ENCODE assay signal across 18 cellular contexts in the genomic region with DNA sequence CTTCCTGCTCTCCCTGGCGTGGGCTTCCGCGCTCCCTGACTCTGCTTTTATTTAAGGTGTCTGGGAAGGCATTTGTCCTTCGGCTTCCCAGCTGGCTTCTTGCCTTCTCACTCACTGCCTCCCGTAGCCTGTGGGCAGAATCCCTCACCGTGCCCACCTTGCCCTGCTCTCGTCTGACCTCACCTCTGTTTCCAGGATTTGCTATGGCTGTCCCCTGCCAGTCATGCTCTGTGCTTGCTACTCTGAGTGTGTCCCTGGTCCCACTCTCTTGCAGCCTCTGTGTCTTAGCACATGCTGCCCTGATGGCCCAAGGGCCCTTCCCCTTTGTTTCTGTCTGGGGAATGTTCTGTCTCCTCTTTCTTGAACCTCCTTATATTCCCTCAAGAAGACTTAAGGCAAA. TPM values are rescaled to one million over a fixed set of nuclear protein-coding genes. Genes with fewer than 3 reads are reported as not detected.
DNase-seq lines count a peak whose midpoint lies in the region; ATAC-seq and TF ChIP-seq lines count a peak whose summit lies in the region.
"Had no signal": no experiment of that assay in that cellular context is flagged by ENCODE, and none has a peak within 500 bp of the region (broad histone marks: within the 10 kb centered on the region; RNA-seq: fewer than 3 reads in every experiment).

No MANE protein-coding gene starts in this region.

- intact Hi-C loops in activated CD4-positive, alpha-beta T cell treated with anti-CD3 and anti-CD28 coated beads, Interleukin-2, amount 10 ng/mL, durations not matched to agents 24 days and 14 days (cut with micrococcal nuclease) = no loop called here
- intact Hi-C loops in upper lobe of right lung (cut with DNase I) = no loop called here

- peak overlapping the region; percentile 48 for H3K27ac Mint-ChIP-seq in activated CD4-positive, alpha-beta T cell treated with anti-CD3 and anti-CD28 coated beads, Interleukin-2, amount 10 ng/mL, durations not matched to agents 24 days and 14 days
- H3K27ac Mint-ChIP-seq in activated CD4-positive, alpha-beta T cell treated with anti-CD3 and anti-CD28 coated beads, Interleukin-2, amount 10 ng/mL, durations not matched to agents 7 days and 5 days = no peak overlapping the region
- H3K27ac Mint-ChIP-seq in neural progenitor cell = peak overlapping the region; percentile 1
- H3K27ac Mint-ChIP-seq: T-helper 2 cell treated with Interferon-gamma antibody and Interleukin-4, amounts not matched to agents 5 μg/mL and 100 μg/mL, for 36 hours had no signal

- peak overlapping the region; percentile 30 for H3K27ac ChIP-seq in fibroblast of lung (ENCODE audit: insufficient read depth, low read length)
- H3K27ac ChIP-seq in neural progenitor cell = no peak overlapping the region
- peak overlapping the region; percentile 66 for H3K27ac ChIP-seq in upper lobe of right lung
- H3K27ac ChIP-seq: KMS-11 had no signal

- no peak overlapping the region for H3K4me3 ChIP-seq in fibroblast of lung (replicated peaks in 1 of 4; ENCODE audit: control extremely low read depth in 1 of 4, insufficient read depth in 1 of 4, low read depth in 3 of 4, low read length in 4 of 4)
- H3K4me3 ChIP-seq in neural progenitor cell = no peak overlapping the region
- H3K4me3 ChIP-seq in upper lobe of right lung = no peak overlapping the region

- POLR2A ChIA-PET in activated CD4-positive, alpha-beta T cell treated with anti-CD3 and anti-CD28 coated beads, Interleukin-2, amount 10 ng/mL, durations not matched to agents 7 days and 5 days (lab: Charles Lee) = no interaction called here

- no peaks in the 10 kb centered on the region for H3K27me3 Mint-ChIP-seq in activated CD4-positive, alpha-beta T cell treated with anti-CD3 and anti-CD28 coated beads, Interleukin-2, amount 10 ng/mL, durations not matched to agents 24 days and 14 days
- no peaks in the 10 kb centered on the region for H3K27me3 Mint-ChIP-seq in activated CD4-positive, alpha-beta T cell treated with anti-CD3 and anti-CD28 coated beads, Interleukin-2, amount 10 ng/mL, durations not matched to agents 7 days and 5 days
- no peaks in the 10 kb centered on the region for H3K27me3 Mint-ChIP-seq in neural progenitor cell (ENCODE audit: insufficient read depth, low read depth)

- no peaks in the 10 kb centered on the region for H3K27me3 ChIP-seq in fibroblast of lung (ENCODE audit: control insufficient read depth, insufficient read depth, low read length)
- no peaks in the 10 kb centered on the region for H3K27me3 ChIP-seq in neural progenitor cell
- no peaks in the 10 kb centered on the region for H3K27me3 ChIP-seq in upper lobe of right lung

- peaks cover 1% of the 10 kb centered on the region for H3F3A ChIP-seq in neural progenitor cell (ENCODE audit: low read depth)

- peaks cover 62% of the 10 kb centered on the region for H3K79me2 ChIP-seq in fibroblast of lung (ENCODE audit: control insufficient read depth, insufficient read depth, low read length)
- peaks cover 36% of the 10 kb centered on the region for H3K79me2 ChIP-seq in neural progenitor cell (ENCODE audit: low read depth)

- no peak for TF ChIP-seq CTCF in fibroblast of lung (conservative IDR thresholded peaks at IDR 0.05 in 1 of 2, IDR thresholded peaks at IDR 0.05 in 1 of 2; ENCODE audit: low read depth in 1 of 2, low read length in 2 of 2)
- no peak for TF ChIP-seq CTCF in neural progenitor cell (IDR thresholded peaks at IDR 0.05)
- no peak for TF ChIP-seq CTCF in upper lobe of right lung (IDR thresholded peaks at IDR 0.05)

- peak; percentile 26 for ATAC-seq in upper lobe of right lung
- ATAC-seq: esophagus mucosa; stimulated activated naive CD8-positive, alpha-beta T cell treated with anti-CD3 and anti-CD28 coated beads, Interleukin-15, Interleukin-2, amounts not matched to agents 100 U/mL and 50 U/mL, for 24 hours had no signal

- peaks cover 2% of the 10 kb centered on the region for H4K20me1 ChIP-seq in fibroblast of lung (ENCODE audit: control insufficient read depth, extremely low read depth, insufficient read depth, low read length)
- H4K20me1 ChIP-seq in neural progenitor cell (ENCODE audit: low read depth) = peaks cover 23% of the 10 kb centered on the region

- H3K9me3 Mint-ChIP-seq in activated CD4-positive, alpha-beta T cell treated with anti-CD3 and anti-CD28 coated beads, Interleukin-2, amount 10 ng/mL, durations not matched to agents 24 days and 14 days = no peaks in the 10 kb centered on the region
- H3K9me3 Mint-ChIP-seq in activated CD4-positive, alpha-beta T cell treated with anti-CD3 and anti-CD28 coated beads, Interleukin-2, amount 10 ng/mL, durations not matched to agents 7 days and 5 days = no peaks in the 10 kb centered on the region
- no peaks in the 10 kb centered on the region for H3K9me3 Mint-ChIP-seq in neural progenitor cell
- H3K9me3 Mint-ChIP-seq: T-helper 2 cell treated with Interferon-gamma antibody and Interleukin-4, amounts not matched to agents 5 μg/mL and 100 μg/mL, for 36 hours had no signal

- DNase-seq in activated CD4-positive, alpha-beta T cell treated with anti-CD3 and anti-CD28 coated beads, Interleukin-2, amount 10 ng/mL, durations not matched to agents 24 days and 14 days = no peak
- DNase-seq in activated CD4-positive, alpha-beta T cell treated with anti-CD3 and anti-CD28 coated beads, Interleukin-2, amount 10 ng/mL, durations not matched to agents 7 days and 5 days = no peak
- no peak for DNase-seq in fibroblast of lung (ENCODE audit: low read depth in 2 of 2)
- DNase-seq in neural progenitor cell (ENCODE audit: low spot score) = no peak
- no peak for DNase-seq in upper lobe of right lung
- DNase-seq in NCI-H748 (lab: John Stamatoyannopoulos, UW; ENCODE audit: unreplicated experiment) = no peak
- no peak for DNase-seq in dedifferentiated amniotic fluid mesenchymal stem cell (ENCODE audit: extremely low spot score)
- no peak for DNase-seq in retina
- DNase-seq: activated CD4-positive, alpha-beta T cell treated with anti-CD3 and anti-CD28 coated beads, Interleukin-2, amount 50 U/mL, for 48 hours; activated gamma-delta T cell treated with Interleukin-2 at 50 U/mL for 16 hours; midbrain; NCI-H1436; NCI-H526; RPMI8226; stimulated activated naive CD8-positive, alpha-beta T cell treated with anti-CD3 and anti-CD28 coated beads, Interleukin-15, Interleukin-2, amounts not matched to agents 100 U/mL and 50 U/mL, for 24 hours had no signal

- H3K9ac ChIP-seq in fibroblast of lung (ENCODE audit: insufficient read depth, low read length) (no peak overlapping the region), neural progenitor cell (no peak overlapping the region)
- H3K9ac ChIP-seq: KMS-11 had no signal

- no peak overlapping the region for H3K4me3 Mint-ChIP-seq in activated CD4-positive, alpha-beta T cell treated with anti-CD3 and anti-CD28 coated beads, Interleukin-2, amount 10 ng/mL, durations not matched to agents 24 days and 14 days
- no peak overlapping the region for H3K4me3 Mint-ChIP-seq in activated CD4-positive, alpha-beta T cell treated with anti-CD3 and anti-CD28 coated beads, Interleukin-2, amount 10 ng/mL, durations not matched to agents 7 days and 5 days
- no peak overlapping the region for H3K4me3 Mint-ChIP-seq in neural progenitor cell
- H3K4me3 Mint-ChIP-seq: T-helper 2 cell treated with Interferon-gamma antibody and Interleukin-4, amounts not matched to agents 5 μg/mL and 100 μg/mL, for 36 hours had no signal

- H3K9me3 ChIP-seq in fibroblast of lung (ENCODE audit: control insufficient read depth, insufficient read depth, low read depth, low read length) (no peaks in the 10 kb centered on the region), neural progenitor cell (ENCODE audit: low read depth) (no peaks in the 10 kb centered on the region), upper lobe of right lung (no peaks in the 10 kb centered on the region)

- CTCF ChIA-PET in activated CD4-positive, alpha-beta T cell treated with anti-CD3 and anti-CD28 coated beads, Interleukin-2, amount 10 ng/mL, durations not matched to agents 7 days and 5 days (lab: Charles Lee) = interaction anchor here (1.8 kb wide), 1 partner anchor 439 kb away, joined by 5 read pairs; no protein-coding TSS in a partner anchor

- H3K4me1 ChIP-seq in fibroblast of lung (ENCODE audit: control insufficient read depth, extremely low read depth, insufficient read depth, low read length) (peaks cover 19% of the 10 kb centered on the region), neural progenitor cell (peaks cover 4% of the 10 kb centered on the region), upper lobe of right lung (peaks cover 31% of the 10 kb centered on the region)

- H2AFZ ChIP-seq in fibroblast of lung (ENCODE audit: low read length) (no peak overlapping the region), neural progenitor cell (replicated peaks) (no peak overlapping the region)

- H3K36me3 ChIP-seq in fibroblast of lung (ENCODE audit: control insufficient read depth, insufficient read depth, low read length) = no peaks in the 10 kb centered on the region
- no peaks in the 10 kb centered on the region for H3K36me3 ChIP-seq in neural progenitor cell
- H3K36me3 ChIP-seq in upper lobe of right lung = peaks cover 9% of the 10 kb centered on the region

- peaks cover 39% of the 10 kb centered on the region for H3K36me3 Mint-ChIP-seq in activated CD4-positive, alpha-beta T cell treated with anti-CD3 and anti-CD28 coated beads, Interleukin-2, amount 10 ng/mL, durations not matched to agents 24 days and 14 days (ENCODE audit: low read depth)
- H3K36me3 Mint-ChIP-seq in activated CD4-positive, alpha-beta T cell treated with anti-CD3 and anti-CD28 coated beads, Interleukin-2, amount 10 ng/mL, durations not matched to agents 7 days and 5 days (ENCODE audit: low read depth) = peaks cover 39% of the 10 kb centered on the region
- peaks cover 25% of the 10 kb centered on the region for H3K36me3 Mint-ChIP-seq in neural progenitor cell

- H3K4me2 ChIP-seq in fibroblast of lung (ENCODE audit: extremely low read depth, insufficient read depth, low read length) (no peak overlapping the region), neural progenitor cell (no peak overlapping the region)
- H3K4me2 ChIP-seq: KMS-11 had no signal

- peaks cover 43% of the 10 kb centered on the region for H3K4me1 Mint-ChIP-seq in activated CD4-positive, alpha-beta T cell treated with anti-CD3 and anti-CD28 coated beads, Interleukin-2, amount 10 ng/mL, durations not matched to agents 24 days and 14 days
- H3K4me1 Mint-ChIP-seq in activated CD4-positive, alpha-beta T cell treated with anti-CD3 and anti-CD28 coated beads, Interleukin-2, amount 10 ng/mL, durations not matched to agents 7 days and 5 days = peaks cover 46% of the 10 kb centered on the region
- H3K4me1 Mint-ChIP-seq in neural progenitor cell = peaks cover 28% of the 10 kb centered on the region

RNA-seq across cellular contexts. Expression of a gene that starts 26.2 kb away (rescaled TPM):
- total RNA-seq in activated CD4-positive, alpha-beta T cell treated with anti-CD3 and anti-CD28 coated beads, Interleukin-2, amount 10 ng/mL, durations not matched to agents 24 days and 14 days = 39.5 and 41.4 TPM in 2 replicates
- total RNA-seq in activated CD4-positive, alpha-beta T cell treated with anti-CD3 and anti-CD28 coated beads, Interleukin-2, amount 10 ng/mL, durations not matched to agents 7 days and 5 days = 10 to 100 TPM; 63.6 to 70.3 TPM
- 69.0 and 89.6 TPM in 2 replicates for total RNA-seq in fibroblast of lung
- 55.9 and 124 TPM in 2 replicates for polyA plus RNA-seq in fibroblast of lung
- polyA plus RNA-seq in fibroblast of lung (2012) = 20.2 and 70.2 TPM in 2 replicates
- 1,083 and 1,760 TPM in 2 replicates for polyA minus RNA-seq in fibroblast of lung (ENCODE audit: low replicate concordance)
- 18.9 and 27.4 TPM in 2 replicates for total RNA-seq in neural progenitor cell (ENCODE audit: low replicate concordance)
- total RNA-seq in upper lobe of right lung = 191 TPM
